11 cellular contexts compared by ENCODE assay signal in the genomic region with DNA sequence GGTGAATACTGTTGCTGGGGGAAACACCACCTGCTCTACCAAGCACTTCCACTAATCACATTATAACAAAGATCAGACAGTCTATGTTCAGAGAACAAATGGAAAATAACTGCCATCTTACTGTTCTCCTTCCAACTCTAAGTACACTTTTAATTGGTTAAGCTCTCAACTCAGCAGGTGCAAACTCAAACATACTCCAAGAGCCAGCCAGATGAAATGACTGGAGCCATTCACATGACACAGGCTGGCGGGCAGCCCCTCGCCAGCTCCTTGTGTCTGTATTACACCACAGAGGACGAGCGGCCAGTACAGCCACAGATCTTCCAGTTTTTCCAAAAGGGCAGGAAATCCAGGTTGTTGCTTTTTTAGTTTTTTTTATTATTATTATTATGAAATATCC. TPM values are rescaled to one million over a fixed set of nuclear protein-coding genes. Genes with fewer than 3 reads are reported as not detected.
DNase-seq lines count a peak whose midpoint lies in the region; ATAC-seq and TF ChIP-seq lines count a peak whose summit lies in the region.
"Had no signal": no experiment of that assay in that cellular context is flagged by ENCODE, and none has a peak within 500 bp of the region (broad histone marks: within the 10 kb centered on the region; RNA-seq: fewer than 3 reads in every experiment).

No MANE protein-coding gene starts in this region.

- H3K9me3 Mint-ChIP-seq in activated CD8-positive, alpha-beta T cell treated with anti-CD3 and anti-CD28 coated beads, Interleukin-2, amount 10 ng/mL, durations not matched to agents 7 days and 5 days (ENCODE audit: insufficient read depth), result no peaks in the 10 kb centered on the region

- no peak overlapping the region for H3K4me2 ChIP-seq in smooth muscle cell
- H3K4me2 ChIP-seq: BLaER1 treated with 17β-estradiol and CSF1 and Interleukin-3, amounts not matched to agents 10 nM and 100 nM had no signal

- H3K9me3 ChIP-seq in cardiac muscle cell (ENCODE audit: low read depth) (no peaks in the 10 kb centered on the region), psoas muscle (no peaks in the 10 kb centered on the region), smooth muscle cell (replicated peaks; ENCODE audit: low read depth) (no peaks in the 10 kb centered on the region)
- H3K9me3 ChIP-seq: BLaER1 treated with 17β-estradiol and CSF1 and Interleukin-3, amounts not matched to agents 10 nM and 100 nM had no signal

- H2AFZ ChIP-seq in smooth muscle cell (ENCODE audit: low read depth), result no peak overlapping the region

- no peak overlapping the region for H3K27ac Mint-ChIP-seq in activated CD8-positive, alpha-beta T cell treated with anti-CD3 and anti-CD28 coated beads, Interleukin-2, amount 10 ng/mL, durations not matched to agents 7 days and 5 days

- 18 to 36% (median 22%) methylated on average over 4 of the region's 4 CpGs for WGBS in psoas muscle, 3 donors
- WGBS in smooth muscle cell (ENCODE audit: low lambda C conversion rate), result 95% methylated on average over 4 of the region's 4 CpGs

- no peak overlapping the region for H3K9ac ChIP-seq in smooth muscle cell (ENCODE audit: low read depth)
- H3K9ac ChIP-seq: BLaER1 treated with 17β-estradiol and CSF1 and Interleukin-3, amounts not matched to agents 10 nM and 100 nM had no signal

- H3F3A ChIP-seq in smooth muscle cell (ENCODE audit: low read depth), result no peaks in the 10 kb centered on the region

- H4K20me1 ChIP-seq in smooth muscle cell (ENCODE audit: low read depth), result peaks cover 48% of the 10 kb centered on the region
- H4K20me1 ChIP-seq: BLaER1 treated with 17β-estradiol and CSF1 and Interleukin-3, amounts not matched to agents 10 nM and 100 nM had no signal

- CTCF ChIA-PET in activated CD8-positive, alpha-beta T cell treated with anti-CD3 and anti-CD28 coated beads, Interleukin-2, amount 10 ng/mL, durations not matched to agents 7 days and 5 days (lab: Charles Lee), result interaction anchor here (1.3 to 3.2 kb wide), 2 partner anchors 10 to 99 kb away, joined by 5 to 15 read pairs; no protein-coding TSS in a partner anchor

- ATAC-seq in psoas muscle, result peak; percentile 95 to 97 (median 96)
- ATAC-seq in activated CD8-positive, alpha-beta T cell treated with anti-CD3 and anti-CD28 coated beads, Interleukin-2, amount 10 ng/mL, durations not matched to agents 7 days and 5 days, result no peak
- ATAC-seq: left colon had no signal

- H3K27me3 Mint-ChIP-seq in activated CD8-positive, alpha-beta T cell treated with anti-CD3 and anti-CD28 coated beads, Interleukin-2, amount 10 ng/mL, durations not matched to agents 7 days and 5 days (ENCODE audit: low read depth), result peaks cover 22% of the 10 kb centered on the region

- no peaks in the 10 kb centered on the region for H3K4me1 Mint-ChIP-seq in activated CD8-positive, alpha-beta T cell treated with anti-CD3 and anti-CD28 coated beads, Interleukin-2, amount 10 ng/mL, durations not matched to agents 7 days and 5 days (ENCODE audit: low read depth)

- no peaks in the 10 kb centered on the region for H3K27me3 ChIP-seq in cardiac muscle cell
- no peaks in the 10 kb centered on the region for H3K27me3 ChIP-seq in psoas muscle (ENCODE audit: insufficient read depth in 3 of 3, low read length in 2 of 3)
- H3K27me3 ChIP-seq in smooth muscle cell (ENCODE audit: low read depth), result no peaks in the 10 kb centered on the region

- H3K27ac ChIP-seq in cardiac muscle cell, result peak overlapping the region; percentile 21
- peak overlapping the region; percentile 86 for H3K27ac ChIP-seq in psoas muscle
- no peak overlapping the region for H3K27ac ChIP-seq in smooth muscle cell (ENCODE audit: low read depth)
- H3K27ac ChIP-seq: BLaER1 treated with 17β-estradiol and CSF1 and Interleukin-3, amounts not matched to agents 10 nM and 100 nM had no signal

- TF ChIP-seq CTCF in cardiac muscle cell (IDR thresholded peaks at IDR 0.05; ENCODE audit: low read depth, low read length) (no peak), psoas muscle (IDR thresholded peaks at IDR 0.05) (no peak), smooth muscle cell (IDR thresholded peaks at IDR 0.05; ENCODE audit: borderline replicate concordance, insufficient read depth, poor library complexity, severe bottlenecking) (no peak)

- no peak overlapping the region for H3K4me3 Mint-ChIP-seq in activated CD8-positive, alpha-beta T cell treated with anti-CD3 and anti-CD28 coated beads, Interleukin-2, amount 10 ng/mL, durations not matched to agents 7 days and 5 days

- H3K79me2 ChIP-seq in smooth muscle cell (ENCODE audit: low read depth), result peaks cover 59% of the 10 kb centered on the region

- DNase-seq in NCI-H1105 (lab: John Stamatoyannopoulos, UW) (peak; percentile 96), NCI-H510A treated with DMSO at 0.1 percent for 48 hours (lab: John Stamatoyannopoulos, UW) (peak; percentile 99), cardiac muscle cell (ENCODE audit: low read depth in 1 of 2, low spot score in 1 of 2) (peak in 1 of 2 donors; percentile 48), psoas muscle (peak; percentile 63 to 82), smooth muscle cell (lab: John Stamatoyannopoulos, UW; ENCODE audit: unreplicated experiment) (no peak), kidney glomerular epithelial cell (lab: John Stamatoyannopoulos, UW) (no peak)
- no peak for DNase-seq in stimulated activated CD4-positive, alpha-beta T cell treated with anti-CD3 and anti-CD28 coated beads, Interleukin-2, amount 100 ng/mL, for 48 hours
- no peak for DNase-seq in activated CD8-positive, alpha-beta T cell treated with anti-CD3 and anti-CD28 coated beads, Interleukin-2, amount 10 ng/mL, durations not matched to agents 7 days and 5 days
- DNase-seq: activated CD4-positive, alpha-beta T cell treated with anti-CD3 and anti-CD28 coated beads for 48 hours; left colon had no signal

- no peaks in the 10 kb centered on the region for H3K36me3 Mint-ChIP-seq in activated CD8-positive, alpha-beta T cell treated with anti-CD3 and anti-CD28 coated beads, Interleukin-2, amount 10 ng/mL, durations not matched to agents 7 days and 5 days (ENCODE audit: low read depth)

- H3K4me3 ChIP-seq in cardiac muscle cell (no peak overlapping the region), psoas muscle (peak overlapping the region; percentile 42), smooth muscle cell (no peak overlapping the region)
- H3K4me3 ChIP-seq: BLaER1 treated with 17β-estradiol and CSF1 and Interleukin-3, amounts not matched to agents 10 nM and 100 nM had no signal

- POLR2A ChIA-PET in activated CD8-positive, alpha-beta T cell treated with anti-CD3 and anti-CD28 coated beads, Interleukin-2, amount 10 ng/mL, durations not matched to agents 7 days and 5 days (lab: Charles Lee), result no interaction called here

- intact Hi-C loops in psoas muscle (cut with DNase I), result no loop called here

- H3K36me3 ChIP-seq in cardiac muscle cell, result no peaks in the 10 kb centered on the region
- no peaks in the 10 kb centered on the region for H3K36me3 ChIP-seq in psoas muscle (ENCODE audit: insufficient read depth in 1 of 2, low read depth in 1 of 2)
- H3K36me3 ChIP-seq in smooth muscle cell (ENCODE audit: low read depth), result no peaks in the 10 kb centered on the region
- H3K36me3 ChIP-seq: BLaER1 treated with 17β-estradiol and CSF1 and Interleukin-3, amounts not matched to agents 10 nM and 100 nM had no signal

- H3K4me1 ChIP-seq in cardiac muscle cell (ENCODE audit: low read depth) (peaks cover 13% of the 10 kb centered on the region), psoas muscle (peaks cover 81% of the 10 kb centered on the region), smooth muscle cell (ENCODE audit: low read depth) (no peaks in the 10 kb centered on the region)
- H3K4me1 ChIP-seq: BLaER1 treated with 17β-estradiol and CSF1 and Interleukin-3, amounts not matched to agents 10 nM and 100 nM had no signal

RNA-seq across cellular contexts. Expression of gene LIFR, which starts 16.1 kb away (rescaled TPM):
- total RNA-seq in cardiac muscle cell (21.4 and 35.6 TPM in 2 replicates), psoas muscle (10 to 100 TPM; 28.9 to 74.5 (median 57.1) TPM), smooth muscle cell (29.2 and 38.9 TPM in 2 replicates)
- polyA plus RNA-seq in cardiac muscle cell (20.7 and 29.1 TPM in 2 replicates), psoas muscle (10 to 100 TPM; 10.1 to 27.4 (median 10.4) TPM), smooth muscle cell (14.3 and 17.7 TPM in 2 replicates)
- not detected for total RNA-seq in activated CD8-positive, alpha-beta T cell treated with anti-CD3 and anti-CD28 coated beads, Interleukin-2, amount 10 ng/mL, durations not matched to agents 7 days and 5 days

Comparison
In these comparisons a context has a peak if more than half of its experiments do, and no peak if none do; other contexts are left out.
1. DNase-seq: peak in NCI-H1105 (single experiment), NCI-H510A treated with DMSO at 0.1 percent for 48 hours (single experiment) and psoas muscle (2 of 2); none in smooth muscle cell (single experiment), kidney glomerular epithelial cell (single experiment), stimulated activated CD4-positive, alpha-beta T cell treated with anti-CD3 and anti-CD28 coated beads, Interleukin-2, amount 100 ng/mL, for 48 hours (0 of 2) and activated CD8-positive, alpha-beta T cell treated with anti-CD3 and anti-CD28 coated beads, Interleukin-2, amount 10 ng/mL, durations not matched to agents 7 days and 5 days (single experiment).
2. RNA of gene LIFR, which starts 16.1 kb away (total RNA-seq): 28.9 to 74.5 TPM in psoas muscle, 21.4 to 35.6 TPM in cardiac muscle cell and 29.2 to 38.9 TPM in smooth muscle cell; not detected in activated CD8-positive, alpha-beta T cell treated with anti-CD3 and anti-CD28 coated beads, Interleukin-2, amount 10 ng/mL, durations not matched to agents 7 days and 5 days; every median in the first group is over 10 times any median in the second.